ENCODE assay signal across 19 cellular contexts in the genomic region with DNA sequence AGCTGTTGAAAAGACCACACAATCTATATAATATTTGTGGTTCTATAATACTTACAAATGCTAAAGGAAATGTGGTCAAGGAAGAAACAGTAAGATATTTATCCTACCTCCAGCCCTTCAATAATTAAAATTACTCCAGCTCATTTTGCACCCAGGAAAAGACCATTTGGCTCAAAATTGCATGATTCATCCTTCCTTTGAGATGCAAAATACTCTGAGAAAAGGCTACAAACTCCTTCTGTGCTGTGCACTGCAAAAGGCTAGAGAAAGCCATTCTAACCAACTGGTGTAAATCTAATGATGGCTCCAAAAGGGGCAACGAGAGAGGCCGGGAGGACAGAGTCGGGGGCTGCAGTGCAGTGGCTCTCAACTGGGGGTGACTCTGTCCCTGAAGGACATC.
"Had no signal": no experiment of that assay in that cellular context is flagged by ENCODE, and none has a peak within 500 bp of the region (broad histone marks: within the 10 kb centered on the region; RNA-seq: fewer than 3 reads in every experiment).

No MANE protein-coding gene starts in this region.

- H3K4me1 Mint-ChIP-seq: activated naive CD4-positive, alpha-beta T cell treated with anti-CD3 and anti-CD28 coated beads, Interleukin-2, amount 10 ng/mL, durations not matched to agents 7 days and 5 days had no signal

- H3K9me3 Mint-ChIP-seq: activated naive CD4-positive, alpha-beta T cell treated with anti-CD3 and anti-CD28 coated beads, Interleukin-2, amount 10 ng/mL, durations not matched to agents 7 days and 5 days; activated T-helper 17 cell treated with anti-CD3 and anti-CD28 coated beads, Interleukin-2, amount 50 U/mL, for 72 hours; natural killer cell; type B pancreatic cell had no signal

- H3K4me3 ChIP-seq: breast epithelium, esophagus muscularis mucosa had no signal

- H3K4me3 Mint-ChIP-seq: activated CD4-positive, alpha-beta T cell treated with anti-CD3 and anti-CD28 coated beads for 36 hours; activated naive CD4-positive, alpha-beta T cell treated with anti-CD3 and anti-CD28 coated beads, Interleukin-2, amount 10 ng/mL, durations not matched to agents 7 days and 5 days; activated T-helper 17 cell treated with anti-CD3 and anti-CD28 coated beads, Interleukin-2, amount 50 U/mL, for 72 hours; natural killer cell; type B pancreatic cell had no signal

- H3K36me3 Mint-ChIP-seq: activated naive CD4-positive, alpha-beta T cell treated with anti-CD3 and anti-CD28 coated beads, Interleukin-2, amount 10 ng/mL, durations not matched to agents 7 days and 5 days; natural killer cell; type B pancreatic cell had no signal

- FAIRE-seq: endometrium, islet of Langerhans had no signal

- H3K9me3 ChIP-seq: breast epithelium, esophagus muscularis mucosa had no signal

- H3K27ac ChIP-seq: breast epithelium, esophagus muscularis mucosa, VCaP had no signal

- H3K27me3 ChIP-seq: breast epithelium, esophagus muscularis mucosa had no signal

- H3K27me3 Mint-ChIP-seq: activated CD4-positive, alpha-beta T cell treated with anti-CD3 and anti-CD28 coated beads for 36 hours; activated naive CD4-positive, alpha-beta T cell treated with anti-CD3 and anti-CD28 coated beads, Interleukin-2, amount 10 ng/mL, durations not matched to agents 7 days and 5 days; activated T-helper 17 cell treated with anti-CD3 and anti-CD28 coated beads, Interleukin-2, amount 50 U/mL, for 72 hours; type B pancreatic cell had no signal

- ATAC-seq: activated CD4-positive, alpha-beta T cell treated with anti-CD3 and anti-CD28 coated beads for 36 hours; activated T-helper 17 cell treated with anti-CD3 and anti-CD28 coated beads, Interleukin-2, amount 50 U/mL, for 72 hours; natural killer cell; sciatic nerve had no signal

- H3K4me1 ChIP-seq: breast epithelium had no signal

- H3K27ac Mint-ChIP-seq: activated CD4-positive, alpha-beta T cell treated with anti-CD3 and anti-CD28 coated beads for 36 hours; activated naive CD4-positive, alpha-beta T cell treated with anti-CD3 and anti-CD28 coated beads, Interleukin-2, amount 10 ng/mL, durations not matched to agents 7 days and 5 days; activated T-helper 17 cell treated with anti-CD3 and anti-CD28 coated beads, Interleukin-2, amount 50 U/mL, for 72 hours; natural killer cell; type B pancreatic cell had no signal

- DNase-seq: activated CD4-positive, alpha-beta T cell treated with anti-CD3 and anti-CD28 coated beads for 36 hours; activated naive CD4-positive, alpha-beta T cell treated with anti-CD3 and anti-CD28 coated beads, Interleukin-2, amount 10 ng/mL, durations not matched to agents 7 days and 5 days; foreskin fibroblast; head of caudate nucleus; mammary epithelial cell; natural killer cell; nucleus accumbens; stimulated activated CD4-positive, alpha-beta T cell treated with anti-CD3 and anti-CD28 coated beads, Interleukin-2, amount 100 ng/mL, for 24 hours; stimulated activated naive CD4-positive, alpha-beta T cell; substantia nigra; T-helper 1 cell had no signal

- H3K36me3 ChIP-seq: breast epithelium, esophagus muscularis mucosa had no signal
